In the genomic region with DNA sequence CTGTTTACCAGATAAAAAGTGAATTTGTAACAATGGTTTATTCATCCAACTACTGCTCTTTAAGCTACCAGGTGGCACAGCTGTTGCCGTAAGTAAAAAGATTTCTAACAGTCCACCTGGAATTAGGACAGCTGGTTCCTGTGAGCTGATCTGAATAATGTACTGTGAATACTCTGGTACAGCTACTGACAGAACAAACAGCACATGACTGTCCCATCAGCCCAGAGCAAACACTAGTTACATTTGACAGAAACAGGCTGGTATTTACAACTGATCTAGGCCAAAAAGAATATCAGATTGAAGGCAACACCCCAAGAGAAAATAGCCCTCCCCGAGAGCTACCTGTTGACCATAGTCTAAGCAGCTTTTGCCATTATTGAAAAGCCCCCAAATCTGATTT, we compare ENCODE assay signal across 18 cellular contexts.
DNase-seq lines count a peak whose midpoint lies in the region; ATAC-seq and TF ChIP-seq lines count a peak whose summit lies in the region.
"Had no signal": no experiment of that assay in that cellular context is flagged by ENCODE, and none has a peak within 500 bp of the region (broad histone marks: within the 10 kb centered on the region; RNA-seq: fewer than 3 reads in every experiment).

No MANE protein-coding gene starts in this region.

- TF ChIP-seq CTCF in GM23338 (conservative IDR thresholded peaks at IDR 0.05; ENCODE audit: low read depth in 2 of 2) (no peak), OCI-LY7 (conservative IDR thresholded peaks at IDR 0.05; ENCODE audit: low read length) (no peak)

- CTCF ChIA-PET in OCI-LY7 (lab: Charles Lee; ENCODE audit: unreplicated experiment) = no interaction called here
- CTCF ChIA-PET in activated CD4-positive, alpha-beta memory T cell treated with anti-CD3 and anti-CD28 coated beads for 36 hours (lab: Charles Lee) = no interaction called here

- H4K20me1 ChIP-seq in GM23338 (replicated peaks; ENCODE audit: insufficient read depth) (no peaks in the 10 kb centered on the region), OCI-LY7 (ENCODE audit: insufficient read depth, low read length) (no peaks in the 10 kb centered on the region)

- H3K9me2 ChIP-seq in GM23338 (ENCODE audit: insufficient read depth) = no peaks in the 10 kb centered on the region
- H3K9me2 ChIP-seq in OCI-LY7 (ENCODE audit: insufficient read depth, low read length) = no peaks in the 10 kb centered on the region

- ATAC-seq in GM23338 (no peak), GM18505 (IDR thresholded peaks at IDR 0.05; ENCODE audit: unreplicated experiment) (no peak)
- ATAC-seq: activated CD8-positive, alpha-beta memory T cell treated with anti-CD3 and anti-CD28 coated beads, Interleukin-2, amount 10 ng/mL, durations not matched to agents 7 days and 5 days; natural killer cell; T-cell had no signal

- H3K79me2 ChIP-seq in GM23338 (replicated peaks; ENCODE audit: insufficient read depth) (no peaks in the 10 kb centered on the region), OCI-LY7 (ENCODE audit: insufficient read depth, low read depth, low read length) (no peaks in the 10 kb centered on the region)

- H2AFZ ChIP-seq in GM23338 = peak overlapping the region; percentile 10; the same call in 1 of the 2 replicates
- H2AFZ ChIP-seq in OCI-LY7 (ENCODE audit: low read length) = no peak overlapping the region

- DNase-seq in GM23338 (ENCODE audit: low spot score) (no peak), NCI-H2081 (lab: John Stamatoyannopoulos, UW) (peak; percentile 63 to 97), OCI-LY7 (ENCODE audit: low spot score) (peak; percentile 7), midbrain (lab: John Stamatoyannopoulos, UW) (peak; percentile 22), islet precursor cell (no peak)
- no peak for DNase-seq in activated CD4-positive, alpha-beta memory T cell treated with anti-CD3 and anti-CD28 coated beads for 36 hours
- no peak for DNase-seq in activated CD8-positive, alpha-beta memory T cell treated with anti-CD3 and anti-CD28 coated beads for 24 hours
- DNase-seq: activated B cell treated with CpG ODN at 0.5 μM for 24 hours; activated CD8-positive, alpha-beta memory T cell treated with anti-CD3 and anti-CD28 coated beads, Interleukin-2, amount 10 ng/mL, durations not matched to agents 7 days and 5 days; activated gamma-delta T cell treated with Interleukin-2 at 50 U/mL for 16 hours; foreskin fibroblast; KBM-7; natural killer cell; NCI-H2227 treated with DMSO at 0.1 percent for 48 hours; right cardiac atrium; stimulated activated CD4-positive, alpha-beta T cell treated with anti-CD3 and anti-CD28 coated beads, Interleukin-1b, Interleukin-23, amount 100 ng/mL, for 48 hours; T-cell had no signal

- no peaks in the 10 kb centered on the region for H3K9me3 ChIP-seq in OCI-LY7 (ENCODE audit: low read length)

- H3K27me3 ChIP-seq in GM23338 (ENCODE audit: insufficient read depth) = no peaks in the 10 kb centered on the region

- H3K4me2 ChIP-seq in GM23338 (no peak overlapping the region), OCI-LY7 (ENCODE audit: low read length) (no peak overlapping the region)

- no peak for TF ChIP-seq POLR2A in GM18505 (IDR thresholded peaks at IDR 0.05; ENCODE audit: borderline replicate concordance, extremely low read depth, insufficient read depth, insufficient read length)

- no TSS peak for BruUV-seq in OCI-LY7 (replicated peaks; lab: Mats Ljungman, UMichigan)

- no peaks in the 10 kb centered on the region for H3K36me3 Mint-ChIP-seq in GM23338 (ENCODE audit: low read depth)
- no peaks in the 10 kb centered on the region for H3K36me3 Mint-ChIP-seq in activated CD4-positive, alpha-beta memory T cell treated with anti-CD3 and anti-CD28 coated beads for 36 hours
- H3K36me3 Mint-ChIP-seq: activated CD8-positive, alpha-beta memory T cell treated with anti-CD3 and anti-CD28 coated beads, Interleukin-2, amount 10 ng/mL, durations not matched to agents 7 days and 5 days; natural killer cell; T-cell had no signal

- no peaks in the 10 kb centered on the region; the same call in 2 of the 3 replicates for H3K4me1 Mint-ChIP-seq in GM23338
- H3K4me1 Mint-ChIP-seq in activated CD4-positive, alpha-beta memory T cell treated with anti-CD3 and anti-CD28 coated beads for 36 hours (ENCODE audit: low read depth) = no peaks in the 10 kb centered on the region
- H3K4me1 Mint-ChIP-seq: activated B cell treated with CpG ODN at 0.5 μM for 24 hours; activated CD8-positive, alpha-beta memory T cell treated with anti-CD3 and anti-CD28 coated beads, Interleukin-2, amount 10 ng/mL, durations not matched to agents 7 days and 5 days; natural killer cell; T-cell had no signal

- H3K9me3 Mint-ChIP-seq in GM23338 = no peaks in the 10 kb centered on the region
- no peaks in the 10 kb centered on the region for H3K9me3 Mint-ChIP-seq in activated CD4-positive, alpha-beta memory T cell treated with anti-CD3 and anti-CD28 coated beads for 36 hours
- H3K9me3 Mint-ChIP-seq: activated B cell treated with CpG ODN at 0.5 μM for 24 hours, T-cell had no signal

- no peaks in the 10 kb centered on the region for H3K4me1 ChIP-seq in GM23338 (ENCODE audit: insufficient read depth)
- no peaks in the 10 kb centered on the region for H3K4me1 ChIP-seq in OCI-LY7 (ENCODE audit: insufficient read depth, low read length, poor library complexity, severe bottlenecking)

- no peaks in the 10 kb centered on the region for H3K27me3 Mint-ChIP-seq in GM23338 (ENCODE audit: insufficient read depth, low read depth, poor library complexity)
- H3K27me3 Mint-ChIP-seq in activated CD4-positive, alpha-beta memory T cell treated with anti-CD3 and anti-CD28 coated beads for 36 hours = no peaks in the 10 kb centered on the region
- H3K27me3 Mint-ChIP-seq: activated B cell treated with CpG ODN at 0.5 μM for 24 hours; activated CD8-positive, alpha-beta memory T cell treated with anti-CD3 and anti-CD28 coated beads, Interleukin-2, amount 10 ng/mL, durations not matched to agents 7 days and 5 days; T-cell had no signal

- POLR2A ChIA-PET in OCI-LY7 (lab: Charles Lee) = interaction anchor here (0.9 to 1.2 kb wide), 2 partner anchors 12 to 15 kb away, joined by 3 read pairs; no protein-coding TSS in a partner anchor
- POLR2A ChIA-PET in activated CD4-positive, alpha-beta memory T cell treated with anti-CD3 and anti-CD28 coated beads for 36 hours (lab: Charles Lee) = no interaction called here

- H3K4me3 ChIP-seq in GM23338 = no peak overlapping the region
- no peak overlapping the region for H3K4me3 ChIP-seq in OCI-LY7 (ENCODE audit: low read depth, low read length, poor library complexity, severe bottlenecking)

- H3F3A ChIP-seq in GM23338 (replicated peaks; ENCODE audit: low read depth) = no peaks in the 10 kb centered on the region

- no peak overlapping the region for H3K27ac Mint-ChIP-seq in GM23338
- H3K27ac Mint-ChIP-seq in activated CD4-positive, alpha-beta memory T cell treated with anti-CD3 and anti-CD28 coated beads for 36 hours = no peak overlapping the region
- H3K27ac Mint-ChIP-seq: activated B cell treated with CpG ODN at 0.5 μM for 24 hours; activated CD8-positive, alpha-beta memory T cell treated with anti-CD3 and anti-CD28 coated beads, Interleukin-2, amount 10 ng/mL, durations not matched to agents 7 days and 5 days; natural killer cell; T-cell had no signal

- intact Hi-C loops in OCI-LY7 (cut with micrococcal nuclease; ENCODE audit: unreplicated experiment) = no loop called here
- intact Hi-C loops in activated CD4-positive, alpha-beta memory T cell treated with anti-CD3 and anti-CD28 coated beads for 36 hours (cut with micrococcal nuclease) = no loop called here

- no peak overlapping the region for H3K4me3 Mint-ChIP-seq in GM23338
- no peak overlapping the region for H3K4me3 Mint-ChIP-seq in activated CD4-positive, alpha-beta memory T cell treated with anti-CD3 and anti-CD28 coated beads for 36 hours
- H3K4me3 Mint-ChIP-seq: activated B cell treated with CpG ODN at 0.5 μM for 24 hours; activated CD8-positive, alpha-beta memory T cell treated with anti-CD3 and anti-CD28 coated beads, Interleukin-2, amount 10 ng/mL, durations not matched to agents 7 days and 5 days; natural killer cell; T-cell had no signal

- H3K27ac ChIP-seq in GM23338 (ENCODE audit: low read depth) (no peak overlapping the region), OCI-LY7 (ENCODE audit: low read depth, low read length, poor library complexity, severe bottlenecking) (no peak overlapping the region)

- H3K36me3 ChIP-seq in GM23338 (ENCODE audit: insufficient read depth) = no peaks in the 10 kb centered on the region
- no peaks in the 10 kb centered on the region for H3K36me3 ChIP-seq in OCI-LY7 (ENCODE audit: insufficient read depth, low read length)

TF ChIP-seq in GM23338, 12 proteins besides CTCF, POLR2A, EP300 and RAD21 (continues in another document):
- TF ChIP-seq, protein P1, sequence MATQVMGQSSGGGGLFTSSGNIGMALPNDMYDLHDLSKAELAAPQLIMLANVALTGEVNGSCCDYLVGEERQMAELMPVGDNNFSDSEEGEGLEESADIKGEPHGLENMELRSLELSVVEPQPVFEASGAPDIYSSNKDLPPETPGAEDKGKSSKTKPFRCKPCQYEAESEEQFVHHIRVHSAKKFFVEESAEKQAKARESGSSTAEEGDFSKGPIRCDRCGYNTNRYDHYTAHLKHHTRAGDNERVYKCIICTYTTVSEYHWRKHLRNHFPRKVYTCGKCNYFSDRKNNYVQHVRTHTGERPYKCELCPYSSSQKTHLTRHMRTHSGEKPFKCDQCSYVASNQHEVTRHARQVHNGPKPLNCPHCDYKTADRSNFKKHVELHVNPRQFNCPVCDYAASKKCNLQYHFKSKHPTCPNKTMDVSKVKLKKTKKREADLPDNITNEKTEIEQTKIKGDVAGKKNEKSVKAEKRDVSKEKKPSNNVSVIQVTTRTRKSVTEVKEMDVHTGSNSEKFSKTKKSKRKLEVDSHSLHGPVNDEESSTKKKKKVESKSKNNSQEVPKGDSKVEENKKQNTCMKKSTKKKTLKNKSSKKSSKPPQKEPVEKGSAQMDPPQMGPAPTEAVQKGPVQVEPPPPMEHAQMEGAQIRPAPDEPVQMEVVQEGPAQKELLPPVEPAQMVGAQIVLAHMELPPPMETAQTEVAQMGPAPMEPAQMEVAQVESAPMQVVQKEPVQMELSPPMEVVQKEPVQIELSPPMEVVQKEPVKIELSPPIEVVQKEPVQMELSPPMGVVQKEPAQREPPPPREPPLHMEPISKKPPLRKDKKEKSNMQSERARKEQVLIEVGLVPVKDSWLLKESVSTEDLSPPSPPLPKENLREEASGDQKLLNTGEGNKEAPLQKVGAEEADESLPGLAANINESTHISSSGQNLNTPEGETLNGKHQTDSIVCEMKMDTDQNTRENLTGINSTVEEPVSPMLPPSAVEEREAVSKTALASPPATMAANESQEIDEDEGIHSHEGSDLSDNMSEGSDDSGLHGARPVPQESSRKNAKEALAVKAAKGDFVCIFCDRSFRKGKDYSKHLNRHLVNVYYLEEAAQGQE (IDR thresholded peaks at IDR 0.05; ENCODE audit: unreplicated experiment) = no peak

Comparison
In these comparisons a context has a peak if more than half of its experiments do, and no peak if none do; other contexts are left out.
1. DNase-seq: peak in NCI-H2081 (2 of 2), OCI-LY7 (single experiment) and midbrain (single experiment); none in GM23338 (single experiment), activated CD4-positive, alpha-beta memory T cell treated with anti-CD3 and anti-CD28 coated beads for 36 hours (single experiment), activated CD8-positive, alpha-beta memory T cell treated with anti-CD3 and anti-CD28 coated beads for 24 hours (single experiment) and islet precursor cell (single experiment).